Comparison of ENCODE assay signal across 1 cellular context in the genomic region with DNA sequence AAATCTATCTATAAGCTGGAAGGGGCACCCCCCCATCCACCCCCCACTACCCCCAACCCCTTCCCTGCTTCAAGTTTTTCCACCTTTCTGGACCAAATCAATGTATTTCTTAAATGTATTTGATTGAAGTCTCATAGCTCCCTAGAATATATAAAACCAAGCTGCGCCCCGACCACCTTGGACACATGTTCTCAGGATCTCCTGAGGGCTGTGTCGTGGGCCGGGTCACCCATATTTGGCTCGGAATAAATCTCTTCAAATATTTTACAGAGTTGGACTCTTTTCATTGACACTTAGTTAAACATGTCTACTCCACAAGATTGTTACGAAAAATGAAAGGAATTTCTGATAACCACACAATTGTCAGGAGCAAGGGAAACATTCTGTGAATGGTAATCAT.
TF ChIP-seq lines count a peak whose summit lies in the region.

No MANE protein-coding gene starts in this region.

TF ChIP-seq in H1, 55 proteins besides CTCF, POLR2A, EP300 and RAD21 (continued from another document):
- TF ChIP-seq, protein P1, sequence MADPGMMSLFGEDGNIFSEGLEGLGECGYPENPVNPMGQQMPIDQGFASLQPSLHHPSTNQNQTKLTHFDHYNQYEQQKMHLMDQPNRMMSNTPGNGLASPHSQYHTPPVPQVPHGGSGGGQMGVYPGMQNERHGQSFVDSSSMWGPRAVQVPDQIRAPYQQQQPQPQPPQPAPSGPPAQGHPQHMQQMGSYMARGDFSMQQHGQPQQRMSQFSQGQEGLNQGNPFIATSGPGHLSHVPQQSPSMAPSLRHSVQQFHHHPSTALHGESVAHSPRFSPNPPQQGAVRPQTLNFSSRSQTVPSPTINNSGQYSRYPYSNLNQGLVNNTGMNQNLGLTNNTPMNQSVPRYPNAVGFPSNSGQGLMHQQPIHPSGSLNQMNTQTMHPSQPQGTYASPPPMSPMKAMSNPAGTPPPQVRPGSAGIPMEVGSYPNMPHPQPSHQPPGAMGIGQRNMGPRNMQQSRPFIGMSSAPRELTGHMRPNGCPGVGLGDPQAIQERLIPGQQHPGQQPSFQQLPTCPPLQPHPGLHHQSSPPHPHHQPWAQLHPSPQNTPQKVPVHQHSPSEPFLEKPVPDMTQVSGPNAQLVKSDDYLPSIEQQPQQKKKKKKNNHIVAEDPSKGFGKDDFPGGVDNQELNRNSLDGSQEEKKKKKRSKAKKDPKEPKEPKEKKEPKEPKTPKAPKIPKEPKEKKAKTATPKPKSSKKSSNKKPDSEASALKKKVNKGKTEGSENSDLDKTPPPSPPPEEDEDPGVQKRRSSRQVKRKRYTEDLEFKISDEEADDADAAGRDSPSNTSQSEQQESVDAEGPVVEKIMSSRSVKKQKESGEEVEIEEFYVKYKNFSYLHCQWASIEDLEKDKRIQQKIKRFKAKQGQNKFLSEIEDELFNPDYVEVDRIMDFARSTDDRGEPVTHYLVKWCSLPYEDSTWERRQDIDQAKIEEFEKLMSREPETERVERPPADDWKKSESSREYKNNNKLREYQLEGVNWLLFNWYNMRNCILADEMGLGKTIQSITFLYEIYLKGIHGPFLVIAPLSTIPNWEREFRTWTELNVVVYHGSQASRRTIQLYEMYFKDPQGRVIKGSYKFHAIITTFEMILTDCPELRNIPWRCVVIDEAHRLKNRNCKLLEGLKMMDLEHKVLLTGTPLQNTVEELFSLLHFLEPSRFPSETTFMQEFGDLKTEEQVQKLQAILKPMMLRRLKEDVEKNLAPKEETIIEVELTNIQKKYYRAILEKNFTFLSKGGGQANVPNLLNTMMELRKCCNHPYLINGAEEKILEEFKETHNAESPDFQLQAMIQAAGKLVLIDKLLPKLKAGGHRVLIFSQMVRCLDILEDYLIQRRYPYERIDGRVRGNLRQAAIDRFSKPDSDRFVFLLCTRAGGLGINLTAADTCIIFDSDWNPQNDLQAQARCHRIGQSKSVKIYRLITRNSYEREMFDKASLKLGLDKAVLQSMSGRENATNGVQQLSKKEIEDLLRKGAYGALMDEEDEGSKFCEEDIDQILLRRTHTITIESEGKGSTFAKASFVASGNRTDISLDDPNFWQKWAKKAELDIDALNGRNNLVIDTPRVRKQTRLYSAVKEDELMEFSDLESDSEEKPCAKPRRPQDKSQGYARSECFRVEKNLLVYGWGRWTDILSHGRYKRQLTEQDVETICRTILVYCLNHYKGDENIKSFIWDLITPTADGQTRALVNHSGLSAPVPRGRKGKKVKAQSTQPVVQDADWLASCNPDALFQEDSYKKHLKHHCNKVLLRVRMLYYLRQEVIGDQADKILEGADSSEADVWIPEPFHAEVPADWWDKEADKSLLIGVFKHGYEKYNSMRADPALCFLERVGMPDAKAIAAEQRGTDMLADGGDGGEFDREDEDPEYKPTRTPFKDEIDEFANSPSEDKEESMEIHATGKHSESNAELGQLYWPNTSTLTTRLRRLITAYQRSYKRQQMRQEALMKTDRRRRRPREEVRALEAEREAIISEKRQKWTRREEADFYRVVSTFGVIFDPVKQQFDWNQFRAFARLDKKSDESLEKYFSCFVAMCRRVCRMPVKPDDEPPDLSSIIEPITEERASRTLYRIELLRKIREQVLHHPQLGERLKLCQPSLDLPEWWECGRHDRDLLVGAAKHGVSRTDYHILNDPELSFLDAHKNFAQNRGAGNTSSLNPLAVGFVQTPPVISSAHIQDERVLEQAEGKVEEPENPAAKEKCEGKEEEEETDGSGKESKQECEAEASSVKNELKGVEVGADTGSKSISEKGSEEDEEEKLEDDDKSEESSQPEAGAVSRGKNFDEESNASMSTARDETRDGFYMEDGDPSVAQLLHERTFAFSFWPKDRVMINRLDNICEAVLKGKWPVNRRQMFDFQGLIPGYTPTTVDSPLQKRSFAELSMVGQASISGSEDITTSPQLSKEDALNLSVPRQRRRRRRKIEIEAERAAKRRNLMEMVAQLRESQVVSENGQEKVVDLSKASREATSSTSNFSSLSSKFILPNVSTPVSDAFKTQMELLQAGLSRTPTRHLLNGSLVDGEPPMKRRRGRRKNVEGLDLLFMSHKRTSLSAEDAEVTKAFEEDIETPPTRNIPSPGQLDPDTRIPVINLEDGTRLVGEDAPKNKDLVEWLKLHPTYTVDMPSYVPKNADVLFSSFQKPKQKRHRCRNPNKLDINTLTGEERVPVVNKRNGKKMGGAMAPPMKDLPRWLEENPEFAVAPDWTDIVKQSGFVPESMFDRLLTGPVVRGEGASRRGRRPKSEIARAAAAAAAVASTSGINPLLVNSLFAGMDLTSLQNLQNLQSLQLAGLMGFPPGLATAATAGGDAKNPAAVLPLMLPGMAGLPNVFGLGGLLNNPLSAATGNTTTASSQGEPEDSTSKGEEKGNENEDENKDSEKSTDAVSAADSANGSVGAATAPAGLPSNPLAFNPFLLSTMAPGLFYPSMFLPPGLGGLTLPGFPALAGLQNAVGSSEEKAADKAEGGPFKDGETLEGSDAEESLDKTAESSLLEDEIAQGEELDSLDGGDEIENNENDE (IDR thresholded peaks at IDR 0.05; ENCODE audit: insufficient replicate concordance, low read length) = no peak
- TF ChIP-seq POU5F1 (IDR thresholded peaks at IDR 0.05; ENCODE audit: low read depth, low read length) (no peak), SIX5 (IDR thresholded peaks at IDR 0.05; ENCODE audit: low read depth, low read length) (no peak), RNF2 (IDR thresholded peaks at IDR 0.05; ENCODE audit: borderline replicate concordance, low read depth, low read length, missing control alignments, poor library complexity, severe bottlenecking) (no peak), JUN (IDR thresholded peaks at IDR 0.05; ENCODE audit: low read depth, low read length) (no peak), NANOG (IDR thresholded peaks at IDR 0.05; ENCODE audit: insufficient read depth, low read depth, low read length, poor library complexity, severe bottlenecking) (no peak), TAF7 (optimal IDR thresholded peaks at IDR 0.05; ENCODE audit: borderline replicate concordance, low read depth, low read length) (no peak), CBX5 (IDR thresholded peaks at IDR 0.05; ENCODE audit: low read depth, low read length) (no peak), SAP30 (IDR thresholded peaks at IDR 0.05; ENCODE audit: insufficient read depth, insufficient replicate concordance, low read length) (no peak), CEBPB (IDR thresholded peaks at IDR 0.05; ENCODE audit: low read depth, low read length) (no peak), RXRA (IDR thresholded peaks at IDR 0.05; ENCODE audit: insufficient read depth, low read depth, low read length) (no peak), CBX8 (IDR thresholded peaks at IDR 0.05; ENCODE audit: borderline replicate concordance, low read depth, low read length) (no peak)
- TF ChIP-seq, protein P2, sequence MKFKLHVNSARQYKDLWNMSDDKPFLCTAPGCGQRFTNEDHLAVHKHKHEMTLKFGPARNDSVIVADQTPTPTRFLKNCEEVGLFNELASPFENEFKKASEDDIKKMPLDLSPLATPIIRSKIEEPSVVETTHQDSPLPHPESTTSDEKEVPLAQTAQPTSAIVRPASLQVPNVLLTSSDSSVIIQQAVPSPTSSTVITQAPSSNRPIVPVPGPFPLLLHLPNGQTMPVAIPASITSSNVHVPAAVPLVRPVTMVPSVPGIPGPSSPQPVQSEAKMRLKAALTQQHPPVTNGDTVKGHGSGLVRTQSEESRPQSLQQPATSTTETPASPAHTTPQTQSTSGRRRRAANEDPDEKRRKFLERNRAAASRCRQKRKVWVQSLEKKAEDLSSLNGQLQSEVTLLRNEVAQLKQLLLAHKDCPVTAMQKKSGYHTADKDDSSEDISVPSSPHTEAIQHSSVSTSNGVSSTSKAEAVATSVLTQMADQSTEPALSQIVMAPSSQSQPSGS (IDR thresholded peaks at IDR 0.05; ENCODE audit: low read length) = no peak
